8 cellular contexts compared by ENCODE assay signal in the genomic region with DNA sequence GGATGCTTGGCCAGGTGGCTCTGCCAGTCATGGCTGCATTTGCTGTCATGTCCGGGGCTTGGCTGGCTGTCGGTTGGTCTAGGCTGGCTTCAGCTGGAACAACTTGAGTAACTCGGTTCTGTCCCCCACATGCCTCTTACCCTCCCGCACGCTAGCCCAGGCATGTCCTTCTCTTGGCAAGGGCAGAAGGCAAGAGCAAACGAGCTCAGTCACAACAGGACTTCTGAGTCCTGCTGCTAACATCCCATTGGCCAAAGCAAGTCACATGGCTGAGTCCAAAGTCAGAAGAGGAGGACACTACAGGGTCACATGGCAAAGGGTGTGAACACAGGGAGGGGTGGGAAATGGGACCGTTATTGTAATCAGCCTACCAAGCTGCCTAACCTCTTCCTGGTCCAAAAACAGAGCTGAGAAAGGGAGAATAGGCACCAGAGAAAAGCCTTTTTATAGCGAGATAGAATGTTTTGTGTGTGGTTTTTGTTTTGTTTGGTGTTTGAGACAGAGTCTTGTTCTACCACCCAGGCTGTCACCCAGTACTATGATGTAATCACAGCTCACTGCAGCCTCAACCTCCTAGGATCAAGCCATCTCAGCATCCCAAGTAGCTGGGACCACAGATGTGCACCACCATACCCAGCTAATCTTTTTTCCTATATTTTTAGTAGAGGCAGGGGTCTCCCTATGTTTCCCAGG.
DNase-seq lines count a peak whose midpoint lies in the region; TF ChIP-seq lines count a peak whose summit lies in the region.

No MANE protein-coding gene starts in this region.

- DNase-seq in NCI-H82 (lab: John Stamatoyannopoulos, UW) (peak; percentile 22), NCI-H82 treated with DMSO at 0.1 percent for 48 hours (lab: John Stamatoyannopoulos, UW; ENCODE audit: unreplicated experiment) (no peak), SJSA1 (ENCODE audit: low read depth in 1 of 2, low spot score in 2 of 2) (peak; percentile 83 to 84), left ventricle myocardium inferior (no peak), type B pancreatic cell (ENCODE audit: extremely low spot score, unreplicated experiment) (no peak), NCI-H226 (no peak)
- DNase-seq in CD8-positive, alpha-beta memory T cell, result no peak
- DNase-seq in activated CD4-positive, alpha-beta T cell treated with anti-CD3 and anti-CD28 coated beads, Interleukin-2, amount 10 ng/mL, durations not matched to agents 7 days and 5 days, result no peak

- H3K4me3 ChIP-seq in SJSA1, result no peak overlapping the region
- H3K4me3 ChIP-seq in left ventricle myocardium inferior, result no peak overlapping the region
- H3K4me3 ChIP-seq in CD8-positive, alpha-beta memory T cell (ENCODE audit: low read length), result no peak overlapping the region

- H3K27ac Mint-ChIP-seq in type B pancreatic cell, result peak overlapping the region; percentile 98
- no peak overlapping the region for H3K27ac Mint-ChIP-seq in CD8-positive, alpha-beta memory T cell
- no peak overlapping the region for H3K27ac Mint-ChIP-seq in activated CD4-positive, alpha-beta T cell treated with anti-CD3 and anti-CD28 coated beads, Interleukin-2, amount 10 ng/mL, durations not matched to agents 7 days and 5 days

- peaks cover 18% of the 10 kb centered on the region for H3K4me1 Mint-ChIP-seq in type B pancreatic cell (ENCODE audit: unreplicated experiment)
- no peaks in the 10 kb centered on the region for H3K4me1 Mint-ChIP-seq in CD8-positive, alpha-beta memory T cell
- no peaks in the 10 kb centered on the region for H3K4me1 Mint-ChIP-seq in activated CD4-positive, alpha-beta T cell treated with anti-CD3 and anti-CD28 coated beads, Interleukin-2, amount 10 ng/mL, durations not matched to agents 7 days and 5 days

- no peak for TF ChIP-seq CTCF in left ventricle myocardium inferior (IDR thresholded peaks at IDR 0.05; ENCODE audit: borderline replicate concordance)
- no peak for TF ChIP-seq CTCF in type B pancreatic cell (conservative IDR thresholded peaks at IDR 0.05)

- POLR2A ChIA-PET in CD8-positive, alpha-beta memory T cell (lab: Charles Lee), result no interaction called here
- POLR2A ChIA-PET in activated CD4-positive, alpha-beta T cell treated with anti-CD3 and anti-CD28 coated beads, Interleukin-2, amount 10 ng/mL, durations not matched to agents 7 days and 5 days (lab: Charles Lee), result interaction anchor here (0.6 kb wide), 1 partner anchor 837 kb away, joined by 3 read pairs; no protein-coding TSS in a partner anchor

- peak overlapping the region; percentile 41 for H3K4me3 Mint-ChIP-seq in type B pancreatic cell
- H3K4me3 Mint-ChIP-seq in CD8-positive, alpha-beta memory T cell, result no peak overlapping the region
- H3K4me3 Mint-ChIP-seq in activated CD4-positive, alpha-beta T cell treated with anti-CD3 and anti-CD28 coated beads, Interleukin-2, amount 10 ng/mL, durations not matched to agents 7 days and 5 days, result no peak overlapping the region

- H3K27ac ChIP-seq in SJSA1 (peak overlapping the region; percentile 89), left ventricle myocardium inferior (replicated peaks) (peak overlapping the region; percentile 79)
- no peak overlapping the region for H3K27ac ChIP-seq in CD8-positive, alpha-beta memory T cell (ENCODE audit: low read depth, low read length)

- H3K27me3 ChIP-seq in SJSA1 (replicated peaks) (no peaks in the 10 kb centered on the region), left ventricle myocardium inferior (ENCODE audit: low read depth) (peaks cover 16% of the 10 kb centered on the region)
- no peaks in the 10 kb centered on the region for H3K27me3 ChIP-seq in CD8-positive, alpha-beta memory T cell (ENCODE audit: insufficient read depth, low read length, poor library complexity, severe bottlenecking)

- intact Hi-C loops in left ventricle myocardium inferior (cut with micrococcal nuclease), result no loop called here

- no peaks in the 10 kb centered on the region for H3K36me3 Mint-ChIP-seq in type B pancreatic cell
- no peaks in the 10 kb centered on the region for H3K36me3 Mint-ChIP-seq in CD8-positive, alpha-beta memory T cell
- H3K36me3 Mint-ChIP-seq in activated CD4-positive, alpha-beta T cell treated with anti-CD3 and anti-CD28 coated beads, Interleukin-2, amount 10 ng/mL, durations not matched to agents 7 days and 5 days (ENCODE audit: low read depth), result no peaks in the 10 kb centered on the region

- H3K36me3 ChIP-seq in SJSA1 (no peaks in the 10 kb centered on the region), left ventricle myocardium inferior (no peaks in the 10 kb centered on the region)
- no peaks in the 10 kb centered on the region for H3K36me3 ChIP-seq in CD8-positive, alpha-beta memory T cell (ENCODE audit: insufficient read depth, low read length)

- H3K9me3 ChIP-seq in SJSA1 (replicated peaks) (no peaks in the 10 kb centered on the region), left ventricle myocardium inferior (replicated peaks) (peaks cover 6% of the 10 kb centered on the region)
- H3K9me3 ChIP-seq in CD8-positive, alpha-beta memory T cell (ENCODE audit: low read length), result no peaks in the 10 kb centered on the region

- peaks cover 12% of the 10 kb centered on the region for H3K9me3 Mint-ChIP-seq in type B pancreatic cell
- H3K9me3 Mint-ChIP-seq in CD8-positive, alpha-beta memory T cell, result peaks cover 0 to 5% (median 2%) of the 10 kb centered on the region in 5 donors
- no peaks in the 10 kb centered on the region for H3K9me3 Mint-ChIP-seq in activated CD4-positive, alpha-beta T cell treated with anti-CD3 and anti-CD28 coated beads, Interleukin-2, amount 10 ng/mL, durations not matched to agents 7 days and 5 days

- peaks cover 7% of the 10 kb centered on the region for H3K27me3 Mint-ChIP-seq in type B pancreatic cell
- peaks cover 14 to 19% of the 10 kb centered on the region in 2 donors for H3K27me3 Mint-ChIP-seq in CD8-positive, alpha-beta memory T cell
- H3K27me3 Mint-ChIP-seq in activated CD4-positive, alpha-beta T cell treated with anti-CD3 and anti-CD28 coated beads, Interleukin-2, amount 10 ng/mL, durations not matched to agents 7 days and 5 days, result no peaks in the 10 kb centered on the region

- H3K4me1 ChIP-seq in SJSA1 (replicated peaks) (peaks cover 32% of the 10 kb centered on the region), left ventricle myocardium inferior (peaks cover 29% of the 10 kb centered on the region)
- no peaks in the 10 kb centered on the region for H3K4me1 ChIP-seq in CD8-positive, alpha-beta memory T cell (ENCODE audit: insufficient read depth, low read length)

- CTCF ChIA-PET in CD8-positive, alpha-beta memory T cell (lab: Charles Lee), result no interaction called here
- CTCF ChIA-PET in activated CD4-positive, alpha-beta T cell treated with anti-CD3 and anti-CD28 coated beads, Interleukin-2, amount 10 ng/mL, durations not matched to agents 7 days and 5 days (lab: Charles Lee), result no interaction called here

Comparison
In these comparisons a context has a peak if more than half of its experiments do, and no peak if none do; other contexts are left out.
1. DNase-seq: peak in NCI-H82 (single experiment) and SJSA1 (2 of 2); none in NCI-H82 treated with DMSO at 0.1 percent for 48 hours (single experiment), left ventricle myocardium inferior (single experiment), type B pancreatic cell (single experiment), CD8-positive, alpha-beta memory T cell (0 of 5), activated CD4-positive, alpha-beta T cell treated with anti-CD3 and anti-CD28 coated beads, Interleukin-2, amount 10 ng/mL, durations not matched to agents 7 days and 5 days (single experiment) and NCI-H226 (single experiment).